In genomic region chr7:156903232-156903909, GRCh38 we compare ENCODE assay signal across 10 cellular contexts. TPM values are rescaled to one million over a fixed set of nuclear protein-coding genes. Genes with fewer than 3 reads are reported as not detected.
DNase-seq lines count a peak whose midpoint lies in the region; ATAC-seq, FAIRE-seq and TF ChIP-seq lines count a peak whose summit lies in the region.
"Had no signal": no experiment of that assay in that cellular context is flagged by ENCODE, and none has a peak within 500 bp of the region (broad histone marks: within the 10 kb centered on the region; RNA-seq: fewer than 3 reads in every experiment).

No MANE protein-coding gene starts in this region.

- BruUV-seq in GM12878 (replicated peaks; lab: Mats Ljungman, UMichigan): no TSS peak

- no peaks in the 10 kb centered on the region for H3K9me3 Mint-ChIP-seq in CD4-positive, CD25-positive, alpha-beta regulatory T cell

- H3K4me3 ChIP-seq in CD4-positive, CD25-positive, alpha-beta regulatory T cell (ENCODE audit: low read depth, low read length): peak overlapping the region; percentile 21
- H3K4me3 ChIP-seq in GM12878: no peak overlapping the region
- peak overlapping the region in 1 of 3 experiments; percentile 43 for H3K4me3 ChIP-seq in keratinocyte (ENCODE audit: control insufficient read depth in 2 of 3, extremely low read depth in 1 of 3, insufficient read depth in 2 of 3, low read depth in 1 of 3, low read length in 3 of 3)

- SMC1A ChIA-PET in GM12878 (lab: Charles Lee; ENCODE audit: uncharacterized antibody, unreplicated experiment): interaction anchor here (0.7 to 1.1 kb wide), 2 partner anchors 87 to 347 kb away, joined by 3 read pairs; no protein-coding TSS in a partner anchor

- H3K36me3 ChIP-seq in CD4-positive, CD25-positive, alpha-beta regulatory T cell (ENCODE audit: control insufficient read depth, insufficient read depth, low read length): no peaks in the 10 kb centered on the region
- H3K36me3 ChIP-seq in GM12878 (ENCODE audit: control insufficient read depth in 2 of 2, insufficient read depth in 2 of 2, low read length in 1 of 2) (no peaks in the 10 kb centered on the region), keratinocyte (ENCODE audit: control insufficient read depth in 2 of 2, extremely low read depth in 1 of 2, insufficient read depth in 2 of 2, low read length in 2 of 2) (no peaks in the 10 kb centered on the region)

- H2AFZ ChIP-seq in GM12878 (ENCODE audit: control insufficient read depth, low read depth, low read length) (no peak overlapping the region), keratinocyte (ENCODE audit: control insufficient read depth, low read length) (peak overlapping the region; percentile 94)

- peak overlapping the region; percentile 29 to 69 (median 36) for H3K27ac Mint-ChIP-seq in CD4-positive, CD25-positive, alpha-beta regulatory T cell

- FAIRE-seq in GM12878 (lab: Jason Lieb, UNC) (no peak), keratinocyte (lab: Jason Lieb, UNC) (peak; percentile 59)
- FAIRE-seq: G401.6 had no signal

- RAD21 ChIA-PET in GM12878 (lab: Charles Lee; ENCODE audit: unreplicated experiment): no interaction called here

- no peaks in the 10 kb centered on the region for H4K20me1 ChIP-seq in GM12878 (ENCODE audit: control insufficient read depth, insufficient read depth)
- H4K20me1 ChIP-seq in keratinocyte (ENCODE audit: control insufficient read depth, extremely low read depth, insufficient read depth, low read length): no peaks in the 10 kb centered on the region

- intact Hi-C loops in GM12878 (cut with micrococcal nuclease; ENCODE audit: unreplicated experiment): no loop called here

- no peak for TF ChIP-seq RAD21 in GM12878 (IDR thresholded peaks at IDR 0.05; ENCODE audit: insufficient read depth, low read depth, low read length)

- CTCF ChIA-PET in GM12878 (lab: Yijun Ruan, JAX): interaction anchor here (1.5 kb wide), 1 partner anchor 347 kb away, joined by 3 read pairs; no protein-coding TSS in a partner anchor

- H3K27me3 Mint-ChIP-seq in CD4-positive, CD25-positive, alpha-beta regulatory T cell: peaks cover 25% of the 10 kb centered on the region

- no peaks in the 10 kb centered on the region for H3K9me1 ChIP-seq in keratinocyte (ENCODE audit: control insufficient read depth, extremely low read depth, insufficient read depth, low read length)

- no peaks in the 10 kb centered on the region for H3K9me3 ChIP-seq in CD4-positive, CD25-positive, alpha-beta regulatory T cell (ENCODE audit: control insufficient read depth in 2 of 2, low read length in 2 of 2)
- H3K9me3 ChIP-seq in GM12878 (replicated peaks; ENCODE audit: control insufficient read depth, insufficient read depth, low read length) (no peaks in the 10 kb centered on the region), keratinocyte (ENCODE audit: control insufficient read depth, low read depth, low read length) (no peaks in the 10 kb centered on the region)

- H3K79me2 ChIP-seq in GM12878 (ENCODE audit: control insufficient read depth, insufficient read depth, low read length) (no peaks in the 10 kb centered on the region), keratinocyte (ENCODE audit: control insufficient read depth, insufficient read depth, low read length) (no peaks in the 10 kb centered on the region)

- peaks cover 8% of the 10 kb centered on the region for H3K4me1 ChIP-seq in CD4-positive, CD25-positive, alpha-beta regulatory T cell (ENCODE audit: control insufficient read depth, insufficient read depth, low read length, poor library complexity, severe bottlenecking)
- H3K4me1 ChIP-seq in GM12878 (ENCODE audit: control insufficient read depth, insufficient read depth, low read length): no peaks in the 10 kb centered on the region
- H3K4me1 ChIP-seq in keratinocyte (ENCODE audit: control insufficient read depth, extremely low read depth, insufficient read depth, low read length): peaks cover 10% of the 10 kb centered on the region

- POLR2A ChIA-PET in GM12878 (lab: Charles Lee): no interaction called here

- TF ChIP-seq CTCF in GM12878 (IDR thresholded peaks at IDR 0.05 in 2 of 3, conservative IDR thresholded peaks at IDR 0.05 in 1 of 3; ENCODE audit: control insufficient read depth in 2 of 3, extremely low read depth in 1 of 3, insufficient read depth in 1 of 3, low read depth in 3 of 3, low read length in 3 of 3): no peak
- TF ChIP-seq CTCF in keratinocyte (optimal IDR thresholded peaks at IDR 0.05 in 1 of 3, IDR thresholded peaks at IDR 0.05 in 1 of 3, conservative IDR thresholded peaks at IDR 0.05 in 1 of 3; ENCODE audit: extremely low read depth in 1 of 3, insufficient read depth in 2 of 3, low read length in 3 of 3): no peak
- TF ChIP-seq CTCF in GM13976 (IDR thresholded peaks at IDR 0.05; ENCODE audit: borderline replicate concordance, control extremely low read depth, extremely low read depth, insufficient read depth, missing control alignments): no peak

- H3K4me3 Mint-ChIP-seq in CD4-positive, CD25-positive, alpha-beta regulatory T cell: peak overlapping the region in 3 of 4 donors; percentile 8 to 22 (median 13)

- TF ChIP-seq EP300 in GM12878 (IDR thresholded peaks at IDR 0.05; ENCODE audit: borderline replicate concordance in 1 of 2, control insufficient read depth in 1 of 2, low read depth in 2 of 2, low read length in 2 of 2): no peak

- WGBS in GM12878 (ENCODE audit: insufficient coverage, insufficient replicate concordance, low lambda C conversion rate, missing lambda C conversion rate): 27% methylated on average over 10 of the region's 10 CpGs

- peak in 2 of 3 donors; percentile 41 to 82 for DNase-seq in CD4-positive, CD25-positive, alpha-beta regulatory T cell
- peak; percentile 83 for DNase-seq in LoVo (ENCODE audit: low spot score)
- DNase-seq in GM12878 (ENCODE audit: low read depth, low spot score): no peak
- DNase-seq in keratinocyte (ENCODE audit: low read depth, low spot score): no peak
- no peak for DNase-seq in iPS-NIHi7 (ENCODE audit: extremely low spot score)
- DNase-seq in mesenteric fat pad (ENCODE audit: low spot score): no peak
- no peak for DNase-seq in GM13976 (ENCODE audit: low spot score)
- DNase-seq: left colon had no signal

- TF ChIP-seq POLR2A in GM12878 (IDR thresholded peaks at IDR 0.05; ENCODE audit: low read depth, low read length): no peak

- peak; percentile 89 to 93 for ATAC-seq in CD4-positive, CD25-positive, alpha-beta regulatory T cell (ENCODE audit: low read depth in 2 of 2)
- ATAC-seq in GM12878: peak; percentile 71
- ATAC-seq in HG03095 (IDR thresholded peaks at IDR 0.05; ENCODE audit: unreplicated experiment): no peak
- ATAC-seq: left colon had no signal

- H3K4me1 Mint-ChIP-seq in CD4-positive, CD25-positive, alpha-beta regulatory T cell: peaks cover 0 to 13% (median 6%) of the 10 kb centered on the region in 4 donors

- H3K27ac ChIP-seq in CD4-positive, CD25-positive, alpha-beta regulatory T cell (ENCODE audit: insufficient read depth, low read length, poor library complexity, severe bottlenecking): no peak overlapping the region
- H3K27ac ChIP-seq in GM12878 (ENCODE audit: control insufficient read depth, insufficient read depth) (no peak overlapping the region), keratinocyte (ENCODE audit: control insufficient read depth, insufficient read depth, low read length) (no peak overlapping the region)

- H3K4me2 ChIP-seq in GM12878 (ENCODE audit: control insufficient read depth, insufficient read depth) (no peak overlapping the region), keratinocyte (ENCODE audit: control insufficient read depth, extremely low read depth, insufficient read depth, low read depth, low read length) (peak overlapping the region; percentile 77)

- no peaks in the 10 kb centered on the region for H3K27me3 ChIP-seq in CD4-positive, CD25-positive, alpha-beta regulatory T cell (ENCODE audit: control insufficient read depth, insufficient read depth, low read length)
- H3K27me3 ChIP-seq in GM12878 (replicated peaks in 1 of 2; ENCODE audit: control insufficient read depth in 2 of 2, insufficient read depth in 2 of 2, low read length in 1 of 2): no peaks in the 10 kb centered on the region; a peak in 1 of 4 replicates
- H3K27me3 ChIP-seq in keratinocyte (ENCODE audit: control insufficient read depth, extremely low read depth, insufficient read depth, low read length): no peaks in the 10 kb centered on the region

- no peaks in the 10 kb centered on the region for H3K36me3 Mint-ChIP-seq in CD4-positive, CD25-positive, alpha-beta regulatory T cell

- in situ Hi-C loops in GM12878 (cut with MboI): no loop called here
- in situ Hi-C loops in GM13976 (cut with MboI; ENCODE audit: low sequenced_read_pairs, unreplicated experiment): no loop called here

- dilution Hi-C loops in keratinocyte (cut with MboI; ENCODE audit: extremely low pct_ligation_motif_present, low sequenced_read_pairs): no loop called here

- H3K9ac ChIP-seq in GM12878 (ENCODE audit: control insufficient read depth, insufficient read depth, low read length): no peak overlapping the region
- H3K9ac ChIP-seq in keratinocyte (ENCODE audit: control insufficient read depth, extremely low read depth, insufficient read depth, low read length): no peak overlapping the region

RNA-seq across cellular contexts. Expression of gene LMBR1, which starts 10.4 kb away (rescaled TPM):
- total RNA-seq in CD4-positive, CD25-positive, alpha-beta regulatory T cell: 71.9 TPM
- polyA plus RNA-seq in CD4-positive, CD25-positive, alpha-beta regulatory T cell: 10 to 100 TPM; 35.7 to 45.1 (median 38.7) TPM
- total RNA-seq in GM12878 (2013; cell fraction: nucleolus; rRNA removed): 221 and 240 TPM in 2 replicates
- total RNA-seq in GM12878 (2014; rRNA removed): 49.0 and 63.5 TPM in 2 replicates
- total RNA-seq in GM12878 (2014; rRNA removed; fragmentation: Illumina TruSeq; extraction: Trizol): 27.1 and 28.3 TPM in 2 replicates
- 44.4 and 52.9 TPM in 2 replicates for total RNA-seq in GM12878 (2021)
- 11.0 TPM for polyA plus RNA-seq in GM12878 (2011; ENCODE audit: low read depth)
- polyA plus RNA-seq in GM12878 (2011; rRNA removed): 29.1 and 43.4 TPM in 2 replicates
- 21.4 and 23.7 TPM in 2 replicates for polyA plus RNA-seq in GM12878 (2011; cell fraction: cytosol; rRNA removed)
- polyA plus RNA-seq in GM12878 (2011; cell fraction: nucleus; rRNA removed): 50.8 and 52.8 TPM in 2 replicates
- polyA plus RNA-seq in GM12878 (2012): 14.0 and 19.9 TPM in 2 replicates
- 28.4 and 33.4 TPM in 2 replicates for polyA plus RNA-seq in GM12878 (2014; fragmentation: Illumina TruSeq; extraction: Trizol)
- polyA plus RNA-seq in GM12878 (2014; fragmentation: Nextera tagmentation; extraction: Ambion mirVana): 1 to 10 TPM; 4.0 to 7.5 TPM
- 24.7 and 27.4 TPM in 2 replicates for polyA plus RNA-seq in GM12878 (2014; rRNA removed)
- polyA plus RNA-seq in GM12878 (2016; fragmentation: Nextera tagmentation; extraction: Ambion mirVana): 10 to 100 TPM; 44.2 to 46.5 TPM
- 70.2 and 78.6 TPM in 2 replicates for polyA minus RNA-seq in GM12878 (2011; rRNA and poly(A)+ RNA removed)
- 18.4 and 19.6 TPM in 2 replicates for polyA minus RNA-seq in GM12878 (2011; cell fraction: cytosol; rRNA and poly(A)+ RNA removed)
- 85.7 and 148 TPM in 2 replicates for polyA minus RNA-seq in GM12878 (2011; cell fraction: nucleus; rRNA and poly(A)+ RNA removed)
- polyA plus RNA-seq in keratinocyte: 18.5 to 30.2 TPM (median 29.9 TPM) in 3 replicates
- 10.9 TPM for polyA plus RNA-seq in keratinocyte (2011; ENCODE audit: low read depth)
- polyA plus RNA-seq in keratinocyte (2011; cell fraction: cytosol; rRNA removed): 16.9 and 36.5 TPM in 2 replicates
- polyA plus RNA-seq in keratinocyte (2011; cell fraction: nucleus; rRNA removed): 34.4 and 36.4 TPM in 2 replicates
- polyA plus RNA-seq in keratinocyte (2012; ENCODE audit: low replicate concordance): 20.1 and 24.6 TPM in 2 replicates
- 22.8 to 61.5 TPM (median 42.7 TPM) in 3 replicates for polyA minus RNA-seq in keratinocyte
- polyA minus RNA-seq in keratinocyte (2011; cell fraction: cytosol; rRNA and poly(A)+ RNA removed): 36.3 TPM
- polyA minus RNA-seq in keratinocyte (2011; cell fraction: nucleus; rRNA and poly(A)+ RNA removed): 54.2 and 95.6 TPM in 2 replicates
- 69.2 TPM for total RNA-seq in mesenteric fat pad

RNA-seq across cellular contexts. Expression of gene NOM1, which starts 46.1 kb away (rescaled TPM):
- total RNA-seq in CD4-positive, CD25-positive, alpha-beta regulatory T cell: 34.9 TPM
- 1 to 10 TPM; 1.6 to 4.1 (median 3.4) TPM for polyA plus RNA-seq in CD4-positive, CD25-positive, alpha-beta regulatory T cell
- 77.9 and 79.1 TPM in 2 replicates for total RNA-seq in GM12878 (2013; cell fraction: nucleolus; rRNA removed)
- total RNA-seq in GM12878 (2014; rRNA removed) (17.6 and 19.0 TPM in 2 replicates), GM12878 (2014; rRNA removed; fragmentation: Illumina TruSeq; extraction: Trizol) (13.1 and 18.1 TPM in 2 replicates), GM12878 (2021) (18.3 and 20.1 TPM in 2 replicates), mesenteric fat pad (19.9 TPM)
- 8.6 TPM for polyA plus RNA-seq in GM12878 (2011; ENCODE audit: low read depth)
- polyA plus RNA-seq in GM12878 (2011; rRNA removed) (15.7 and 18.0 TPM in 2 replicates), GM12878 (2014; fragmentation: Illumina TruSeq; extraction: Trizol) (18.2 and 21.6 TPM in 2 replicates), GM12878 (2014; fragmentation: Nextera tagmentation; extraction: Ambion mirVana) (1 to 10 TPM; 2.9 to 4.2 TPM), GM12878 (2014; rRNA removed) (20.8 and 21.3 TPM in 2 replicates), GM12878 (2016; fragmentation: Nextera tagmentation; extraction: Ambion mirVana) (10 to 100 TPM; 12.7 to 13.9 TPM), keratinocyte (9.9 to 17.1 TPM (median 13.0 TPM) in 3 replicates)
- 12.9 and 14.4 TPM in 2 replicates for polyA plus RNA-seq in GM12878 (2011; cell fraction: cytosol; rRNA removed)
- polyA plus RNA-seq in GM12878 (2011; cell fraction: nucleus; rRNA removed): 31.6 and 44.3 TPM in 2 replicates
- polyA plus RNA-seq in GM12878 (2012): 11.9 and 14.8 TPM in 2 replicates
- 18.7 and 20.2 TPM in 2 replicates for polyA minus RNA-seq in GM12878 (2011; rRNA and poly(A)+ RNA removed)
- 12.0 and 14.8 TPM in 2 replicates for polyA minus RNA-seq in GM12878 (2011; cell fraction: cytosol; rRNA and poly(A)+ RNA removed)
- 18.6 and 34.3 TPM in 2 replicates for polyA minus RNA-seq in GM12878 (2011; cell fraction: nucleus; rRNA and poly(A)+ RNA removed)
- 21.5 TPM for polyA plus RNA-seq in keratinocyte (2011; ENCODE audit: low read depth)
- polyA plus RNA-seq in keratinocyte (2011; cell fraction: cytosol; rRNA removed): 6.7 and 8.9 TPM in 2 replicates
- polyA plus RNA-seq in keratinocyte (2011; cell fraction: nucleus; rRNA removed): 48.0 and 48.8 TPM in 2 replicates
- 12.5 and 14.4 TPM in 2 replicates for polyA plus RNA-seq in keratinocyte (2012; ENCODE audit: low replicate concordance)
- 13.5 to 28.4 TPM (median 14.1 TPM) in 3 replicates for polyA minus RNA-seq in keratinocyte
- 10.4 TPM for polyA minus RNA-seq in keratinocyte (2011; cell fraction: cytosol; rRNA and poly(A)+ RNA removed)
- polyA minus RNA-seq in keratinocyte (2011; cell fraction: nucleus; rRNA and poly(A)+ RNA removed): 16.9 and 32.6 TPM in 2 replicates

Comparison
In these comparisons a context has a peak if more than half of its experiments do, and no peak if none do; other contexts are left out.
1. DNase-seq: peak in CD4-positive, CD25-positive, alpha-beta regulatory T cell (2 of 3) and LoVo (single experiment); none in GM12878 (single experiment), keratinocyte (single experiment), iPS-NIHi7 (single experiment), mesenteric fat pad (single experiment) and GM13976 (single experiment).